1 cellular context compared by ENCODE assay signal in the genomic region with DNA sequence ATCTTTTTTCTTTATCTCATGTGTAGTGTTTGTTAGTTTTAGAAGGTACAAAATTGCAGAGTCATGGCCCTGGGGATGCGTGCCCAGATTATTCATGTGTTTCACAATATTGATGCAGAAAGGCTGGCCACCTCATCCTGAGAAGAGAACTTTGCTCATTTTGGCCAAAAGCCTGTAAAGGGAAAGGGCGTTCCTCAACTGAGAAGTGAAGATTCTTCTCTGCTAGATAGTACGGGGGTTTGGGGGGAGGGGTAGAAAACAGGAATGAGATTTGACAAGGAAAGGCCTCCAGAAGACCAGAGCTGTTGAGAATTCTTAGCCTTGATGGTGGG.
TF ChIP-seq lines count a peak whose summit lies in the region.

No MANE protein-coding gene starts in this region.

TF ChIP-seq in HepG2, 621 proteins besides CTCF, POLR2A, EP300 and RAD21 (continued from another document and continues in another):
- TF ChIP-seq, protein P1, sequence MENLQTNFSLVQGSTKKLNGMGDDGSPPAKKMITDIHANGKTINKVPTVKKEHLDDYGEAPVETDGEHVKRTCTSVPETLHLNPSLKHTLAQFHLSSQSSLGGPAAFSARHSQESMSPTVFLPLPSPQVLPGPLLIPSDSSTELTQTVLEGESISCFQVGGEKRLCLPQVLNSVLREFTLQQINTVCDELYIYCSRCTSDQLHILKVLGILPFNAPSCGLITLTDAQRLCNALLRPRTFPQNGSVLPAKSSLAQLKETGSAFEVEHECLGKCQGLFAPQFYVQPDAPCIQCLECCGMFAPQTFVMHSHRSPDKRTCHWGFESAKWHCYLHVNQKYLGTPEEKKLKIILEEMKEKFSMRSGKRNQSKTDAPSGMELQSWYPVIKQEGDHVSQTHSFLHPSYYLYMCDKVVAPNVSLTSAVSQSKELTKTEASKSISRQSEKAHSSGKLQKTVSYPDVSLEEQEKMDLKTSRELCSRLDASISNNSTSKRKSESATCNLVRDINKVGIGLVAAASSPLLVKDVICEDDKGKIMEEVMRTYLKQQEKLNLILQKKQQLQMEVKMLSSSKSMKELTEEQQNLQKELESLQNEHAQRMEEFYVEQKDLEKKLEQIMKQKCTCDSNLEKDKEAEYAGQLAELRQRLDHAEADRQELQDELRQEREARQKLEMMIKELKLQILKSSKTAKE (CRISPR knock-in tag; IDR thresholded peaks at IDR 0.05; ENCODE audit: borderline replicate concordance), result no peak
- TF ChIP-seq RFX1 (IDR thresholded peaks at IDR 0.05), result no peak
- TF ChIP-seq ZNF546 (CRISPR knock-in tag; conservative IDR thresholded peaks at IDR 0.05), result no peak
- no peak for TF ChIP-seq ZNF101 (CRISPR knock-in tag; IDR thresholded peaks at IDR 0.05; ENCODE audit: borderline replicate concordance, low read depth)
- peak; percentile 23; the same call in 1 of the 2 replicates for TF ChIP-seq GATAD2A (CRISPR knock-in tag; IDR thresholded peaks at IDR 0.05)
- TF ChIP-seq THAP11 (CRISPR knock-in tag; IDR thresholded peaks at IDR 0.05), result 0 out of 2 replicates have a peak, but pooled peaks have one; percentile 20
- TF ChIP-seq, protein P2, sequence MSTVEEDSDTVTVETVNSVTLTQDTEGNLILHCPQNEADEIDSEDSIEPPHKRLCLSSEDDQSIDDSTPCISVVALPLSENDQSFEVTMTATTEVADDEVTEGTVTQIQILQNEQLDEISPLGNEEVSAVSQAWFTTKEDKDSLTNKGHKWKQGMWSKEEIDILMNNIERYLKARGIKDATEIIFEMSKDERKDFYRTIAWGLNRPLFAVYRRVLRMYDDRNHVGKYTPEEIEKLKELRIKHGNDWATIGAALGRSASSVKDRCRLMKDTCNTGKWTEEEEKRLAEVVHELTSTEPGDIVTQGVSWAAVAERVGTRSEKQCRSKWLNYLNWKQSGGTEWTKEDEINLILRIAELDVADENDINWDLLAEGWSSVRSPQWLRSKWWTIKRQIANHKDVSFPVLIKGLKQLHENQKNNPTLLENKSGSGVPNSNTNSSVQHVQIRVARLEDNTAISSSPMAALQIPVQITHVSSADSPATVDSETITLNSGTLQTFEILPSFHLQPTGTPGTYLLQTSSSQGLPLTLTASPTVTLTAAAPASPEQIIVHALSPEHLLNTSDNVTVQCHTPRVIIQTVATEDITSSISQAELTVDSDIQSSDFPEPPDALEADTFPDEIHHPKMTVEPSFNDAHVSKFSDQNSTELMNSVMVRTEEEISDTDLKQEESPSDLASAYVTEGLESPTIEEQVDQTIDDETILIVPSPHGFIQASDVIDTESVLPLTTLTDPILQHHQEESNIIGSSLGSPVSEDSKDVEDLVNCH (CRISPR knock-in tag; IDR thresholded peaks at IDR 0.05), result no peak
- TF ChIP-seq, protein P3, sequence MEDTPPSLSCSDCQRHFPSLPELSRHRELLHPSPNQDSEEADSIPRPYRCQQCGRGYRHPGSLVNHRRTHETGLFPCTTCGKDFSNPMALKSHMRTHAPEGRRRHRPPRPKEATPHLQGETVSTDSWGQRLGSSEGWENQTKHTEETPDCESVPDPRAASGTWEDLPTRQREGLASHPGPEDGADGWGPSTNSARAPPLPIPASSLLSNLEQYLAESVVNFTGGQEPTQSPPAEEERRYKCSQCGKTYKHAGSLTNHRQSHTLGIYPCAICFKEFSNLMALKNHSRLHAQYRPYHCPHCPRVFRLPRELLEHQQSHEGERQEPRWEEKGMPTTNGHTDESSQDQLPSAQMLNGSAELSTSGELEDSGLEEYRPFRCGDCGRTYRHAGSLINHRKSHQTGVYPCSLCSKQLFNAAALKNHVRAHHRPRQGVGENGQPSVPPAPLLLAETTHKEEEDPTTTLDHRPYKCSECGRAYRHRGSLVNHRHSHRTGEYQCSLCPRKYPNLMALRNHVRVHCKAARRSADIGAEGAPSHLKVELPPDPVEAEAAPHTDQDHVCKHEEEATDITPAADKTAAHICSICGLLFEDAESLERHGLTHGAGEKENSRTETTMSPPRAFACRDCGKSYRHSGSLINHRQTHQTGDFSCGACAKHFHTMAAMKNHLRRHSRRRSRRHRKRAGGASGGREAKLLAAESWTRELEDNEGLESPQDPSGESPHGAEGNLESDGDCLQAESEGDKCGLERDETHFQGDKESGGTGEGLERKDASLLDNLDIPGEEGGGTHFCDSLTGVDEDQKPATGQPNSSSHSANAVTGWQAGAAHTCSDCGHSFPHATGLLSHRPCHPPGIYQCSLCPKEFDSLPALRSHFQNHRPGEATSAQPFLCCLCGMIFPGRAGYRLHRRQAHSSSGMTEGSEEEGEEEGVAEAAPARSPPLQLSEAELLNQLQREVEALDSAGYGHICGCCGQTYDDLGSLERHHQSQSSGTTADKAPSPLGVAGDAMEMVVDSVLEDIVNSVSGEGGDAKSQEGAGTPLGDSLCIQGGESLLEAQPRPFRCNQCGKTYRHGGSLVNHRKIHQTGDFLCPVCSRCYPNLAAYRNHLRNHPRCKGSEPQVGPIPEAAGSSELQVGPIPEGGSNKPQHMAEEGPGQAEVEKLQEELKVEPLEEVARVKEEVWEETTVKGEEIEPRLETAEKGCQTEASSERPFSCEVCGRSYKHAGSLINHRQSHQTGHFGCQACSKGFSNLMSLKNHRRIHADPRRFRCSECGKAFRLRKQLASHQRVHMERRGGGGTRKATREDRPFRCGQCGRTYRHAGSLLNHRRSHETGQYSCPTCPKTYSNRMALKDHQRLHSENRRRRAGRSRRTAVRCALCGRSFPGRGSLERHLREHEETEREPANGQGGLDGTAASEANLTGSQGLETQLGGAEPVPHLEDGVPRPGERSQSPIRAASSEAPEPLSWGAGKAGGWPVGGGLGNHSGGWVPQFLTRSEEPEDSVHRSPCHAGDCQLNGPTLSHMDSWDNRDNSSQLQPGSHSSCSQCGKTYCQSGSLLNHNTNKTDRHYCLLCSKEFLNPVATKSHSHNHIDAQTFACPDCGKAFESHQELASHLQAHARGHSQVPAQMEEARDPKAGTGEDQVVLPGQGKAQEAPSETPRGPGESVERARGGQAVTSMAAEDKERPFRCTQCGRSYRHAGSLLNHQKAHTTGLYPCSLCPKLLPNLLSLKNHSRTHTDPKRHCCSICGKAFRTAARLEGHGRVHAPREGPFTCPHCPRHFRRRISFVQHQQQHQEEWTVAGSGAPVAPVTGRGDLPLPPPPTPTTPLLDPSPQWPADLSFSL (CRISPR knock-in tag; IDR thresholded peaks at IDR 0.05), result no peak
- peak; percentile 61 for TF ChIP-seq HNF4A (CRISPR knock-in tag; IDR thresholded peaks at IDR 0.05)
- TF ChIP-seq TCF12 (IDR thresholded peaks at IDR 0.05), result no peak
- no peak for TF ChIP-seq TCF12 (CRISPR knock-in tag; IDR thresholded peaks at IDR 0.05)
- no peak for TF ChIP-seq ARNT2 (CRISPR knock-in tag; IDR thresholded peaks at IDR 0.05; ENCODE audit: low read depth)
- TF ChIP-seq, protein P4, sequence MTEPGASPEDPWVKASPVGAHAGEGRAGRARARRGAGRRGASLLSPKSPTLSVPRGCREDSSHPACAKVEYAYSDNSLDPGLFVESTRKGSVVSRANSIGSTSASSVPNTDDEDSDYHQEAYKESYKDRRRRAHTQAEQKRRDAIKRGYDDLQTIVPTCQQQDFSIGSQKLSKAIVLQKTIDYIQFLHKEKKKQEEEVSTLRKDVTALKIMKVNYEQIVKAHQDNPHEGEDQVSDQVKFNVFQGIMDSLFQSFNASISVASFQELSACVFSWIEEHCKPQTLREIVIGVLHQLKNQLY (CRISPR knock-in tag; IDR thresholded peaks at IDR 0.05), result no peak
- TF ChIP-seq SOX6 (IDR thresholded peaks at IDR 0.05), result no peak
- TF ChIP-seq SOX6 (CRISPR knock-in tag; IDR thresholded peaks at IDR 0.05), result peak; percentile 37; the same call in 1 of the 2 replicates
- no peak for TF ChIP-seq ZFP36L2 (CRISPR knock-in tag; IDR thresholded peaks at IDR 0.05)
- TF ChIP-seq ZNF841 (CRISPR knock-in tag; IDR thresholded peaks at IDR 0.05; ENCODE audit: borderline replicate concordance), result no peak
- no peak for TF ChIP-seq SP140L (CRISPR knock-in tag; IDR thresholded peaks at IDR 0.05; ENCODE audit: borderline replicate concordance)
- TF ChIP-seq SATB2 (CRISPR knock-in tag; IDR thresholded peaks at IDR 0.05), result no peak
- no peak for TF ChIP-seq CREB1 (IDR thresholded peaks at IDR 0.05)
- peak; percentile 41; the same call in 1 of the 2 replicates for TF ChIP-seq CREB1 (CRISPR knock-in tag; IDR thresholded peaks at IDR 0.05)
- no peak for TF ChIP-seq DMAP1 (CRISPR knock-in tag; IDR thresholded peaks at IDR 0.05)
- TF ChIP-seq NFE2L2 (IDR thresholded peaks at IDR 0.05; ENCODE audit: low read length), result peak; percentile 98
- TF ChIP-seq RXRB (CRISPR knock-in tag; IDR thresholded peaks at IDR 0.05; ENCODE audit: borderline replicate concordance), result 0 out of 2 replicates have a peak, but pooled peaks have one; percentile 37
- no peak for TF ChIP-seq TGIF2 (CRISPR knock-in tag; IDR thresholded peaks at IDR 0.05)
- no peak for TF ChIP-seq TARDBP (CRISPR knock-in tag; IDR thresholded peaks at IDR 0.05)
- TF ChIP-seq, protein P5, sequence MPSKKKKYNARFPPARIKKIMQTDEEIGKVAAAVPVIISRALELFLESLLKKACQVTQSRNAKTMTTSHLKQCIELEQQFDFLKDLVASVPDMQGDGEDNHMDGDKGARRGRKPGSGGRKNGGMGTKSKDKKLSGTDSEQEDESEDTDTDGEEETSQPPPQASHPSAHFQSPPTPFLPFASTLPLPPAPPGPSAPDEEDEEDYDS (CRISPR knock-in tag; IDR thresholded peaks at IDR 0.05), result no peak
- no peak for TF ChIP-seq ZNF605 (CRISPR knock-in tag; IDR thresholded peaks at IDR 0.05)
- no peak for TF ChIP-seq CENPX (CRISPR knock-in tag; IDR thresholded peaks at IDR 0.05)
- TF ChIP-seq TRIM24 (CRISPR knock-in tag; IDR thresholded peaks at IDR 0.05), result no peak
- TF ChIP-seq, protein P6, sequence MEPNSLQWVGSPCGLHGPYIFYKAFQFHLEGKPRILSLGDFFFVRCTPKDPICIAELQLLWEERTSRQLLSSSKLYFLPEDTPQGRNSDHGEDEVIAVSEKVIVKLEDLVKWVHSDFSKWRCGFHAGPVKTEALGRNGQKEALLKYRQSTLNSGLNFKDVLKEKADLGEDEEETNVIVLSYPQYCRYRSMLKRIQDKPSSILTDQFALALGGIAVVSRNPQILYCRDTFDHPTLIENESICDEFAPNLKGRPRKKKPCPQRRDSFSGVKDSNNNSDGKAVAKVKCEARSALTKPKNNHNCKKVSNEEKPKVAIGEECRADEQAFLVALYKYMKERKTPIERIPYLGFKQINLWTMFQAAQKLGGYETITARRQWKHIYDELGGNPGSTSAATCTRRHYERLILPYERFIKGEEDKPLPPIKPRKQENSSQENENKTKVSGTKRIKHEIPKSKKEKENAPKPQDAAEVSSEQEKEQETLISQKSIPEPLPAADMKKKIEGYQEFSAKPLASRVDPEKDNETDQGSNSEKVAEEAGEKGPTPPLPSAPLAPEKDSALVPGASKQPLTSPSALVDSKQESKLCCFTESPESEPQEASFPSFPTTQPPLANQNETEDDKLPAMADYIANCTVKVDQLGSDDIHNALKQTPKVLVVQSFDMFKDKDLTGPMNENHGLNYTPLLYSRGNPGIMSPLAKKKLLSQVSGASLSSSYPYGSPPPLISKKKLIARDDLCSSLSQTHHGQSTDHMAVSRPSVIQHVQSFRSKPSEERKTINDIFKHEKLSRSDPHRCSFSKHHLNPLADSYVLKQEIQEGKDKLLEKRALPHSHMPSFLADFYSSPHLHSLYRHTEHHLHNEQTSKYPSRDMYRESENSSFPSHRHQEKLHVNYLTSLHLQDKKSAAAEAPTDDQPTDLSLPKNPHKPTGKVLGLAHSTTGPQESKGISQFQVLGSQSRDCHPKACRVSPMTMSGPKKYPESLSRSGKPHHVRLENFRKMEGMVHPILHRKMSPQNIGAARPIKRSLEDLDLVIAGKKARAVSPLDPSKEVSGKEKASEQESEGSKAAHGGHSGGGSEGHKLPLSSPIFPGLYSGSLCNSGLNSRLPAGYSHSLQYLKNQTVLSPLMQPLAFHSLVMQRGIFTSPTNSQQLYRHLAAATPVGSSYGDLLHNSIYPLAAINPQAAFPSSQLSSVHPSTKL (CRISPR knock-in tag; IDR thresholded peaks at IDR 0.05), result peak; percentile 65
- no peak for TF ChIP-seq CBX5 (CRISPR knock-in tag; IDR thresholded peaks at IDR 0.05; ENCODE audit: borderline replicate concordance)
- peak; percentile 63 to 94 for TF ChIP-seq MAFK (conservative IDR thresholded peaks at IDR 0.05 in 1 of 2, IDR thresholded peaks at IDR 0.05 in 1 of 2; ENCODE audit: low read length in 2 of 2)
- peak; percentile 79 for TF ChIP-seq MAFG (CRISPR knock-in tag; IDR thresholded peaks at IDR 0.05)
- TF ChIP-seq KDM6A (CRISPR knock-in tag; IDR thresholded peaks at IDR 0.05; ENCODE audit: low read depth), result no peak
- TF ChIP-seq KLF9 (CRISPR knock-in tag; IDR thresholded peaks at IDR 0.05; ENCODE audit: low read depth), result no peak
- no peak for TF ChIP-seq YEATS2 (CRISPR knock-in tag; IDR thresholded peaks at IDR 0.05; ENCODE audit: borderline replicate concordance)
- TF ChIP-seq, protein P7, sequence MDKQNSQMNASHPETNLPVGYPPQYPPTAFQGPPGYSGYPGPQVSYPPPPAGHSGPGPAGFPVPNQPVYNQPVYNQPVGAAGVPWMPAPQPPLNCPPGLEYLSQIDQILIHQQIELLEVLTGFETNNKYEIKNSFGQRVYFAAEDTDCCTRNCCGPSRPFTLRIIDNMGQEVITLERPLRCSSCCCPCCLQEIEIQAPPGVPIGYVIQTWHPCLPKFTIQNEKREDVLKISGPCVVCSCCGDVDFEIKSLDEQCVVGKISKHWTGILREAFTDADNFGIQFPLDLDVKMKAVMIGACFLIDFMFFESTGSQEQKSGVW (CRISPR knock-in tag; IDR thresholded peaks at IDR 0.05; ENCODE audit: borderline replicate concordance), result no peak
- TF ChIP-seq, protein P8, sequence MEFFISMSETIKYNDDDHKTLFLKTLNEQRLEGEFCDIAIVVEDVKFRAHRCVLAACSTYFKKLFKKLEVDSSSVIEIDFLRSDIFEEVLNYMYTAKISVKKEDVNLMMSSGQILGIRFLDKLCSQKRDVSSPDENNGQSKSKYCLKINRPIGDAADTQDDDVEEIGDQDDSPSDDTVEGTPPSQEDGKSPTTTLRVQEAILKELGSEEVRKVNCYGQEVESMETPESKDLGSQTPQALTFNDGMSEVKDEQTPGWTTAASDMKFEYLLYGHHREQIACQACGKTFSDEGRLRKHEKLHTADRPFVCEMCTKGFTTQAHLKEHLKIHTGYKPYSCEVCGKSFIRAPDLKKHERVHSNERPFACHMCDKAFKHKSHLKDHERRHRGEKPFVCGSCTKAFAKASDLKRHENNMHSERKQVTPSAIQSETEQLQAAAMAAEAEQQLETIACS (CRISPR knock-in tag; IDR thresholded peaks at IDR 0.05), result no peak
- no peak; the same call in 1 of the 2 replicates for TF ChIP-seq CREM (IDR thresholded peaks at IDR 0.05)
- TF ChIP-seq CREM (CRISPR knock-in tag; IDR thresholded peaks at IDR 0.05), result no peak
- TF ChIP-seq FLYWCH1 (CRISPR knock-in tag; IDR thresholded peaks at IDR 0.05), result no peak
- TF ChIP-seq ZNF772 (CRISPR knock-in tag; IDR thresholded peaks at IDR 0.05), result no peak
- no peak for TF ChIP-seq ZNF256 (CRISPR knock-in tag; conservative IDR thresholded peaks at IDR 0.05)
- 0 out of 2 replicates have a peak, but pooled peaks have one; percentile 0 for TF ChIP-seq ZFX (CRISPR knock-in tag; IDR thresholded peaks at IDR 0.05; ENCODE audit: low read depth)
- TF ChIP-seq TEAD3 (CRISPR knock-in tag; optimal IDR thresholded peaks at IDR 0.05; ENCODE audit: borderline replicate concordance), result peak; percentile 19
- no peak for TF ChIP-seq HOXD1 (CRISPR knock-in tag; IDR thresholded peaks at IDR 0.05)
- TF ChIP-seq NFKB2 (CRISPR knock-in tag; IDR thresholded peaks at IDR 0.05; ENCODE audit: borderline replicate concordance), result no peak
- no peak for TF ChIP-seq ZNF121 (CRISPR knock-in tag; IDR thresholded peaks at IDR 0.05)
- TF ChIP-seq MAFF (IDR thresholded peaks at IDR 0.05; ENCODE audit: low read depth, low read length), result peak; percentile 58; the same call in 1 of the 2 replicates
- no peak for TF ChIP-seq HMG20B (CRISPR knock-in tag; conservative IDR thresholded peaks at IDR 0.05)
